ENCODE assay signal across 19 cellular contexts in genomic region chr12:16553457-16553856, GRCh38. TPM values are rescaled to one million over a fixed set of nuclear protein-coding genes. Genes with fewer than 3 reads are reported as not detected.
DNase-seq lines count a peak whose midpoint lies in the region; ATAC-seq, FAIRE-seq and TF ChIP-seq lines count a peak whose summit lies in the region.
"Had no signal": no experiment of that assay in that cellular context is flagged by ENCODE, and none has a peak within 500 bp of the region (broad histone marks: within the 10 kb centered on the region; RNA-seq: fewer than 3 reads in every experiment).

No MANE protein-coding gene starts in this region.

- peaks cover 18% of the 10 kb centered on the region for H3K4me1 ChIP-seq in SJCRH30
- no peaks in the 10 kb centered on the region for H3K4me1 ChIP-seq in fibroblast of lung (ENCODE audit: control insufficient read depth, extremely low read depth, insufficient read depth, low read length)
- H3K4me1 ChIP-seq: SJSA1 had no signal

- no peak overlapping the region for H3K9ac ChIP-seq in fibroblast of lung (ENCODE audit: insufficient read depth, low read length)

- no peaks in the 10 kb centered on the region for H3K79me2 ChIP-seq in fibroblast of lung (ENCODE audit: control insufficient read depth, insufficient read depth, low read length)

- DNase-seq in HCEC 1CT: peak; percentile 69
- no peak for DNase-seq in SJCRH30
- peak; percentile 31 to 48 for DNase-seq in fibroblast of lung (ENCODE audit: low read depth in 2 of 2)
- peak; percentile 9 for DNase-seq in non-pigmented ciliary epithelial cell (ENCODE audit: low read depth)
- no peak for DNase-seq in urothelium cell line (ENCODE audit: low spot score)
- DNase-seq: AML-193, COR-L47, H7, NCI-H1436, NCI-H2029, NCI-H2171 treated with DMSO at 0.1 percent for 48 hours, NCI-H446 treated with DMSO at 0.1 percent for 48 hours, NCI-H748 treated with DMSO at 0.1 percent for 48 hours, PC-9 had no signal

- FAIRE-seq in urothelium cell line (lab: Jason Lieb, UNC): no peak
- FAIRE-seq: HTR-8/SVneo had no signal

- H3K4me3 ChIP-seq in SJCRH30 (no peak overlapping the region), fibroblast of lung (replicated peaks in 1 of 4; ENCODE audit: control extremely low read depth in 1 of 4, insufficient read depth in 1 of 4, low read depth in 3 of 4, low read length in 4 of 4) (no peak overlapping the region)
- H3K4me3 ChIP-seq: PC-9, SJSA1 had no signal

- H3K4me2 ChIP-seq in fibroblast of lung (ENCODE audit: extremely low read depth, insufficient read depth, low read length): no peak overlapping the region
- H3K4me2 ChIP-seq: PC-9 had no signal

- H3K27me3 ChIP-seq in SJCRH30 (no peaks in the 10 kb centered on the region), fibroblast of lung (ENCODE audit: control insufficient read depth, insufficient read depth, low read length) (no peaks in the 10 kb centered on the region)
- H3K27me3 ChIP-seq: SJSA1 had no signal

- H3K9me3 ChIP-seq in SJCRH30 (replicated peaks): no peaks in the 10 kb centered on the region
- H3K9me3 ChIP-seq in fibroblast of lung (ENCODE audit: control insufficient read depth, insufficient read depth, low read depth, low read length): no peaks in the 10 kb centered on the region
- H3K9me3 ChIP-seq: SJSA1 had no signal

- H2AFZ ChIP-seq in fibroblast of lung (ENCODE audit: low read length): no peak overlapping the region
- H2AFZ ChIP-seq: PC-9 had no signal

- no peaks in the 10 kb centered on the region for H4K20me1 ChIP-seq in fibroblast of lung (ENCODE audit: control insufficient read depth, extremely low read depth, insufficient read depth, low read length)

- TF ChIP-seq CTCF in fibroblast of lung (conservative IDR thresholded peaks at IDR 0.05 in 1 of 2, IDR thresholded peaks at IDR 0.05 in 1 of 2; ENCODE audit: low read depth in 1 of 2, low read length in 2 of 2): no peak

- H3K36me3 ChIP-seq in SJCRH30 (no peaks in the 10 kb centered on the region), fibroblast of lung (ENCODE audit: control insufficient read depth, insufficient read depth, low read length) (no peaks in the 10 kb centered on the region)
- H3K36me3 ChIP-seq: SJSA1 had no signal

- H3K27ac ChIP-seq in SJCRH30 (0 out of 2 replicates have a peak overlapping the region, but pooled peaks have one; percentile 16), fibroblast of lung (ENCODE audit: insufficient read depth, low read length) (no peak overlapping the region)
- H3K27ac ChIP-seq: PC-9, SJSA1 had no signal

- no peak for ATAC-seq in HG02642 (IDR thresholded peaks at IDR 0.05; ENCODE audit: poor library complexity, unreplicated experiment)
- ATAC-seq in GM18907 (IDR thresholded peaks at IDR 0.05; ENCODE audit: unreplicated experiment): no peak

RNA-seq across cellular contexts. Expression of gene LMO3, which starts 52.5 kb away (rescaled TPM):
- total RNA-seq in SJCRH30 (2014; rRNA removed; shearing (Covaris generic)): 7.4 and 8.2 TPM in 2 replicates
- under 0.01 and 0.50 TPM in 2 replicates for total RNA-seq in fibroblast of lung
- polyA plus RNA-seq in fibroblast of lung: 0.12 and 0.15 TPM in 2 replicates
- polyA plus RNA-seq in fibroblast of lung (2012): 0.13 and 0.18 TPM in 2 replicates
- polyA minus RNA-seq in fibroblast of lung (ENCODE audit: low replicate concordance): not detected in 2 replicates
- total RNA-seq: PC-9, SJSA1 had no signal
- polyA plus RNA-seq: CD14-positive monocyte had no signal

Comparison
In these comparisons a context has a peak if more than half of its experiments do, and no peak if none do; other contexts are left out.
1. DNase-seq: peak in HCEC 1CT (single experiment), fibroblast of lung (2 of 2) and non-pigmented ciliary epithelial cell (single experiment); none in SJCRH30 (0 of 2) and urothelium cell line (single experiment).